1 cellular context compared by ENCODE assay signal in genomic region chr1:171828794-171829193, GRCh38.
TF ChIP-seq lines count a peak whose summit lies in the region.

No MANE protein-coding gene starts in this region.

TF ChIP-seq in K562, 482 proteins besides CTCF, POLR2A, EP300 and RAD21 (continued from another document and continues in another):
- TF ChIP-seq, protein P1, sequence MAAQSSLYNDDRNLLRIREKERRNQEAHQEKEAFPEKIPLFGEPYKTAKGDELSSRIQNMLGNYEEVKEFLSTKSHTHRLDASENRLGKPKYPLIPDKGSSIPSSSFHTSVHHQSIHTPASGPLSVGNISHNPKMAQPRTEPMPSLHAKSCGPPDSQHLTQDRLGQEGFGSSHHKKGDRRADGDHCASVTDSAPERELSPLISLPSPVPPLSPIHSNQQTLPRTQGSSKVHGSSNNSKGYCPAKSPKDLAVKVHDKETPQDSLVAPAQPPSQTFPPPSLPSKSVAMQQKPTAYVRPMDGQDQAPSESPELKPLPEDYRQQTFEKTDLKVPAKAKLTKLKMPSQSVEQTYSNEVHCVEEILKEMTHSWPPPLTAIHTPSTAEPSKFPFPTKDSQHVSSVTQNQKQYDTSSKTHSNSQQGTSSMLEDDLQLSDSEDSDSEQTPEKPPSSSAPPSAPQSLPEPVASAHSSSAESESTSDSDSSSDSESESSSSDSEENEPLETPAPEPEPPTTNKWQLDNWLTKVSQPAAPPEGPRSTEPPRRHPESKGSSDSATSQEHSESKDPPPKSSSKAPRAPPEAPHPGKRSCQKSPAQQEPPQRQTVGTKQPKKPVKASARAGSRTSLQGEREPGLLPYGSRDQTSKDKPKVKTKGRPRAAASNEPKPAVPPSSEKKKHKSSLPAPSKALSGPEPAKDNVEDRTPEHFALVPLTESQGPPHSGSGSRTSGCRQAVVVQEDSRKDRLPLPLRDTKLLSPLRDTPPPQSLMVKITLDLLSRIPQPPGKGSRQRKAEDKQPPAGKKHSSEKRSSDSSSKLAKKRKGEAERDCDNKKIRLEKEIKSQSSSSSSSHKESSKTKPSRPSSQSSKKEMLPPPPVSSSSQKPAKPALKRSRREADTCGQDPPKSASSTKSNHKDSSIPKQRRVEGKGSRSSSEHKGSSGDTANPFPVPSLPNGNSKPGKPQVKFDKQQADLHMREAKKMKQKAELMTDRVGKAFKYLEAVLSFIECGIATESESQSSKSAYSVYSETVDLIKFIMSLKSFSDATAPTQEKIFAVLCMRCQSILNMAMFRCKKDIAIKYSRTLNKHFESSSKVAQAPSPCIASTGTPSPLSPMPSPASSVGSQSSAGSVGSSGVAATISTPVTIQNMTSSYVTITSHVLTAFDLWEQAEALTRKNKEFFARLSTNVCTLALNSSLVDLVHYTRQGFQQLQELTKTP (IDR thresholded peaks at IDR 0.05; ENCODE audit: low read depth in 1 of 2, partially characterized antibody in 2 of 2), result no peak
- TF ChIP-seq TRIM24 (IDR thresholded peaks at IDR 0.05) (no peak), FOXP1 (CRISPR knock-in tag; IDR thresholded peaks at IDR 0.05) (no peak), MECOM (CRISPR knock-in tag; IDR thresholded peaks at IDR 0.05) (no peak), MAFG (tag; conservative IDR thresholded peaks at IDR 0.05) (no peak), TCF7L2 (IDR thresholded peaks at IDR 0.05; ENCODE audit: low read depth, low read length) (no peak), ARID3A (IDR thresholded peaks at IDR 0.05; ENCODE audit: borderline replicate concordance, low read depth, low read length) (no peak), TOE1 (IDR thresholded peaks at IDR 0.05; ENCODE audit: borderline replicate concordance) (no peak), TOE1 (CRISPR knock-in tag; IDR thresholded peaks at IDR 0.05; ENCODE audit: borderline replicate concordance, low read depth) (no peak), MEIS2 (IDR thresholded peaks at IDR 0.05; ENCODE audit: partially characterized antibody) (peak; percentile 86), SRSF9 (IDR thresholded peaks at IDR 0.05; ENCODE audit: borderline replicate concordance, low read depth, low read length) (no peak), U2AF1 (optimal IDR thresholded peaks at IDR 0.05; ENCODE audit: low read depth, low read length) (no peak), CBX8 (IDR thresholded peaks at IDR 0.05; ENCODE audit: borderline replicate concordance, extremely low read depth, low read depth, low read length, poor library complexity, severe bottlenecking) (no peak), ELK1 (CRISPR knock-in tag; IDR thresholded peaks at IDR 0.05) (no peak), FOSL1 (tag; conservative IDR thresholded peaks at IDR 0.05) (peak; percentile 78), ZNF766 (CRISPR knock-in tag; conservative IDR thresholded peaks at IDR 0.05) (no peak), PBX2 (CRISPR knock-in tag; IDR thresholded peaks at IDR 0.05; ENCODE audit: low read depth) (no peak), PBX2 (tag; conservative IDR thresholded peaks at IDR 0.05; ENCODE audit: low read depth) (peak; percentile 94), JUND (IDR thresholded peaks at IDR 0.05; ENCODE audit: borderline replicate concordance, low read depth, low read length) (peak; percentile 6; the same call in 1 of the 2 replicates), JUND (tag; IDR thresholded peaks at IDR 0.05; ENCODE audit: borderline replicate concordance, low read depth, low read length) (peak; percentile 15; the same call in 1 of the 3 replicates)
- TF ChIP-seq, protein P2, sequence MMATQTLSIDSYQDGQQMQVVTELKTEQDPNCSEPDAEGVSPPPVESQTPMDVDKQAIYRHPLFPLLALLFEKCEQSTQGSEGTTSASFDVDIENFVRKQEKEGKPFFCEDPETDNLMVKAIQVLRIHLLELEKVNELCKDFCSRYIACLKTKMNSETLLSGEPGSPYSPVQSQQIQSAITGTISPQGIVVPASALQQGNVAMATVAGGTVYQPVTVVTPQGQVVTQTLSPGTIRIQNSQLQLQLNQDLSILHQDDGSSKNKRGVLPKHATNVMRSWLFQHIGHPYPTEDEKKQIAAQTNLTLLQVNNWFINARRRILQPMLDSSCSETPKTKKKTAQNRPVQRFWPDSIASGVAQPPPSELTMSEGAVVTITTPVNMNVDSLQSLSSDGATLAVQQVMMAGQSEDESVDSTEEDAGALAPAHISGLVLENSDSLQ (IDR thresholded peaks at IDR 0.05), result peak; percentile 53
- TF ChIP-seq, protein P3, sequence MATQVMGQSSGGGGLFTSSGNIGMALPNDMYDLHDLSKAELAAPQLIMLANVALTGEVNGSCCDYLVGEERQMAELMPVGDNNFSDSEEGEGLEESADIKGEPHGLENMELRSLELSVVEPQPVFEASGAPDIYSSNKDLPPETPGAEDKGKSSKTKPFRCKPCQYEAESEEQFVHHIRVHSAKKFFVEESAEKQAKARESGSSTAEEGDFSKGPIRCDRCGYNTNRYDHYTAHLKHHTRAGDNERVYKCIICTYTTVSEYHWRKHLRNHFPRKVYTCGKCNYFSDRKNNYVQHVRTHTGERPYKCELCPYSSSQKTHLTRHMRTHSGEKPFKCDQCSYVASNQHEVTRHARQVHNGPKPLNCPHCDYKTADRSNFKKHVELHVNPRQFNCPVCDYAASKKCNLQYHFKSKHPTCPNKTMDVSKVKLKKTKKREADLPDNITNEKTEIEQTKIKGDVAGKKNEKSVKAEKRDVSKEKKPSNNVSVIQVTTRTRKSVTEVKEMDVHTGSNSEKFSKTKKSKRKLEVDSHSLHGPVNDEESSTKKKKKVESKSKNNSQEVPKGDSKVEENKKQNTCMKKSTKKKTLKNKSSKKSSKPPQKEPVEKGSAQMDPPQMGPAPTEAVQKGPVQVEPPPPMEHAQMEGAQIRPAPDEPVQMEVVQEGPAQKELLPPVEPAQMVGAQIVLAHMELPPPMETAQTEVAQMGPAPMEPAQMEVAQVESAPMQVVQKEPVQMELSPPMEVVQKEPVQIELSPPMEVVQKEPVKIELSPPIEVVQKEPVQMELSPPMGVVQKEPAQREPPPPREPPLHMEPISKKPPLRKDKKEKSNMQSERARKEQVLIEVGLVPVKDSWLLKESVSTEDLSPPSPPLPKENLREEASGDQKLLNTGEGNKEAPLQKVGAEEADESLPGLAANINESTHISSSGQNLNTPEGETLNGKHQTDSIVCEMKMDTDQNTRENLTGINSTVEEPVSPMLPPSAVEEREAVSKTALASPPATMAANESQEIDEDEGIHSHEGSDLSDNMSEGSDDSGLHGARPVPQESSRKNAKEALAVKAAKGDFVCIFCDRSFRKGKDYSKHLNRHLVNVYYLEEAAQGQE (CRISPR knock-in tag; IDR thresholded peaks at IDR 0.05; ENCODE audit: low read depth), result no peak
- TF ChIP-seq, protein P4, sequence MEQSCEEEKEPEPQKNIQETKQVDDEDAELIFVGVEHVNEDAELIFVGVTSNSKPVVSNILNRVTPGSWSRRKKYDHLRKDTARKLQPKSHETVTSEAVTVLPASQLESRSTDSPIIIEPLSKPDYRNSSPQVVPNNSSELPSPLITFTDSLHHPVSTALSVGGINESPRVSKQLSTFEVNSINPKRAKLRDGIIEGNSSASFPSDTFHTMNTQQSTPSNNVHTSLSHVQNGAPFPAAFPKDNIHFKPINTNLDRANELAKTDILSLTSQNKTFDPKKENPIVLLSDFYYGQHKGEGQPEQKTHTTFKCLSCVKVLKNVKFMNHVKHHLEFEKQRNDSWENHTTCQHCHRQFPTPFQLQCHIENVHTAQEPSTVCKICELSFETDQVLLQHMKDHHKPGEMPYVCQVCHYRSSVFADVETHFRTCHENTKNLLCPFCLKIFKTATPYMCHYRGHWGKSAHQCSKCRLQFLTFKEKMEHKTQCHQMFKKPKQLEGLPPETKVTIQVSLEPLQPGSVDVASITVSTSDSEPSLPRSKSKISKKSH (CRISPR knock-in tag; IDR thresholded peaks at IDR 0.05), result no peak
- TF ChIP-seq, protein P5, sequence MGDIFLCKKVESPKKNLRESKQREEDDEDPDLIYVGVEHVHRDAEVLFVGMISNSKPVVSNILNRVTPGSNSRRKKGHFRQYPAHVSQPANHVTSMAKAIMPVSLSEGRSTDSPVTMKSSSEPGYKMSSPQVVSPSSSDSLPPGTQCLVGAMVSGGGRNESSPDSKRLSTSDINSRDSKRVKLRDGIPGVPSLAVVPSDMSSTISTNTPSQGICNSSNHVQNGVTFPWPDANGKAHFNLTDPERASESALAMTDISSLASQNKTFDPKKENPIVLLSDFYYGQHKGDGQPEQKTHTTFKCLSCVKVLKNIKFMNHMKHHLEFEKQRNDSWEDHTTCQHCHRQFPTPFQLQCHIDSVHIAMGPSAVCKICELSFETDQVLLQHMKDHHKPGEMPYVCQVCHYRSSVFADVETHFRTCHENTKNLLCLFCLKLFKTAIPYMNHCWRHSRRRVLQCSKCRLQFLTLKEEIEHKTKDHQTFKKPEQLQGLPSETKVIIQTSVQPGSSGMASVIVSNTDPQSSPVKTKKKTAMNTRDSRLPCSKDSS (IDR thresholded peaks at IDR 0.05; ENCODE audit: low read depth, partially characterized antibody), result no peak
